Comparison of ENCODE assay signal across 14 cellular contexts in genomic region chr5:103901885-103902284, GRCh38.
DNase-seq lines count a peak whose midpoint lies in the region; ATAC-seq and TF ChIP-seq lines count a peak whose summit lies in the region.
"Had no signal": no experiment of that assay in that cellular context is flagged by ENCODE, and none has a peak within 500 bp of the region (broad histone marks: within the 10 kb centered on the region; RNA-seq: fewer than 3 reads in every experiment).

No MANE protein-coding gene starts in this region.

- no peaks in the 10 kb centered on the region for H3K79me1 ChIP-seq in neuronal stem cell (ENCODE audit: low read depth, low read length)

- no peaks in the 10 kb centered on the region for H3K9me3 ChIP-seq in neuronal stem cell (replicated peaks in 1 of 2; ENCODE audit: control insufficient read depth in 2 of 2, insufficient read depth in 1 of 2, low read depth in 1 of 2, low read length in 2 of 2)
- H3K9me3 ChIP-seq: BE2C had no signal

- no peak overlapping the region for H4K91ac ChIP-seq in neuronal stem cell (ENCODE audit: low read depth, low read length, poor library complexity)

- H3K4me3 ChIP-seq in AG04449 (ENCODE audit: low read depth, low read length) = no peak overlapping the region
- no peak overlapping the region for H3K4me3 ChIP-seq in choroid plexus epithelial cell (ENCODE audit: low read depth, low read length)
- H3K4me3 ChIP-seq in neuronal stem cell (ENCODE audit: low read length in 2 of 2) = no peak overlapping the region
- H3K4me3 ChIP-seq: GM23338 had no signal

- no peak overlapping the region for H3K14ac ChIP-seq in neuronal stem cell (ENCODE audit: low read length)

- no peak overlapping the region for H3K27ac ChIP-seq in neuronal stem cell (replicated peaks; ENCODE audit: low read length)

- H4K8ac ChIP-seq in neuronal stem cell (ENCODE audit: low read depth, low read length) = no peak overlapping the region

- WGBS in neuronal stem cell (ENCODE audit: extremely low coverage in 2 of 2, insufficient read length in 2 of 2, insufficient replicate concordance in 1 of 2), 2 donors = no CpG with 5 or more reads among the region's 1 CpG

- H3K18ac ChIP-seq in neuronal stem cell (ENCODE audit: low read length) = no peak overlapping the region

- no peak overlapping the region for H3K23ac ChIP-seq in neuronal stem cell (ENCODE audit: low read depth, low read length, poor library complexity)

- H2BK5ac ChIP-seq in neuronal stem cell (ENCODE audit: low read length) = no peak overlapping the region

- CTCF ChIA-PET in AG04449 (lab: Yijun Ruan, JAX) = no interaction called here

- H2BK12ac ChIP-seq in neuronal stem cell (ENCODE audit: low read length) = no peak overlapping the region

- no peaks in the 10 kb centered on the region for H3K27me3 ChIP-seq in neuronal stem cell (ENCODE audit: control insufficient read depth in 3 of 3, insufficient read depth in 3 of 3, low read depth in 1 of 3, low read length in 3 of 3)
- H3K27me3 ChIP-seq: BE2C had no signal

- TF ChIP-seq CTCF in AG04449 (IDR thresholded peaks at IDR 0.05; ENCODE audit: insufficient read depth, low read length, missing control alignments) (no peak), choroid plexus epithelial cell (conservative IDR thresholded peaks at IDR 0.05; ENCODE audit: low read depth, low read length) (no peak)

- no peak for ATAC-seq in GM18861 (IDR thresholded peaks at IDR 0.05; ENCODE audit: unreplicated experiment)
- ATAC-seq: GM23338 had no signal

- no peak overlapping the region for H3K4ac ChIP-seq in neuronal stem cell (ENCODE audit: low read length)

- H2BK15ac ChIP-seq in neuronal stem cell (ENCODE audit: low read length) = no peak overlapping the region

- H2AK5ac ChIP-seq in neuronal stem cell (ENCODE audit: low read depth, low read length) = no peak overlapping the region

- H3K36me3 ChIP-seq in neuronal stem cell (replicated peaks in 1 of 2; ENCODE audit: control insufficient read depth in 2 of 2, insufficient read depth in 2 of 2, low read length in 2 of 2) = no peaks in the 10 kb centered on the region
- H3K36me3 ChIP-seq: BE2C had no signal

- H3K4me1 ChIP-seq in neuronal stem cell (ENCODE audit: control insufficient read depth in 2 of 2, insufficient read depth in 1 of 2, low read depth in 1 of 2, low read length in 2 of 2) = peaks cover 0 to 10% of the 10 kb centered on the region in 2 donors
- H3K4me1 ChIP-seq: BE2C had no signal

- H2BK120ac ChIP-seq in neuronal stem cell (ENCODE audit: low read depth, low read length) = no peak overlapping the region

- no peak overlapping the region for H3K4me2 ChIP-seq in neuronal stem cell (ENCODE audit: insufficient read depth, low read length, poor library complexity, severe bottlenecking)
- H3K4me2 ChIP-seq: GM23338 had no signal

- DNase-seq in AG04449 (ENCODE audit: low read depth, low spot score) (peak; percentile 33), EL (peak; percentile 40), choroid plexus epithelial cell (ENCODE audit: low read depth) (peak; percentile 4), neuronal stem cell (ENCODE audit: low spot score) (no peak), NK-92 (lab: John Stamatoyannopoulos, UW; ENCODE audit: unreplicated experiment) (no peak)
- DNase-seq: BE2C; C1 segment of cervical spinal cord; CD4-positive, CD25-positive, alpha-beta regulatory T cell; CD8-positive, alpha-beta memory T cell; COR-L47; DMS 273 treated with DMSO at 0.1 percent for 48 hours; HCEC 1CT had no signal

- H2AFZ ChIP-seq in neuronal stem cell (ENCODE audit: low read length) = peak overlapping the region; percentile 41
- H2AFZ ChIP-seq: GM23338 had no signal

- POLR2A ChIA-PET in AG04449 (lab: Yijun Ruan, JAX) = no interaction called here

- H3K9ac ChIP-seq in neuronal stem cell (ENCODE audit: low read depth, low read length, poor library complexity) = no peak overlapping the region

Comparison
In these comparisons a context has a peak if more than half of its experiments do, and no peak if none do; other contexts are left out.
1. DNase-seq: peak in AG04449 (single experiment), EL (single experiment) and choroid plexus epithelial cell (single experiment); none in neuronal stem cell (single experiment) and NK-92 (single experiment).